In the genomic region with DNA sequence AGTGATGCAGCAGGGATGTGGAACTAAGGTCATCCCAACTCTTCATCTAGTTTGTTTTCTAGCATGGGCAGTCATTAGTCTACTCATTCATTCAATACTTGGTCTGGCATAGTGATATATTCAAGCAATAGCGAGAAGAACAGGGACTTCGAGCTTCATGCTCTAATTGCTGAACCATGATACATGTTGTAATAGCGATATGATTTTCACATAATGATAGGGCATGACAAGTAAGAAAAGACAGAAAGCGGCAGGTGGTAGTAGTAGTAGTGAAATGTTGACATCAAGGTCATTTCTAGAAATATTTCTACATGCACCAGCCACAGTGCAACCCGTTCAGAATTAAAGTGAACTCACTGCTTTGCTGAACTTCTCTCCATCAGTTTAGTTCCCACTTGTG, we compare ENCODE assay signal across 17 cellular contexts.
"Had no signal": no experiment of that assay in that cellular context is flagged by ENCODE, and none has a peak within 500 bp of the region (broad histone marks: within the 10 kb centered on the region; RNA-seq: fewer than 3 reads in every experiment).

No MANE protein-coding gene starts in this region.

- H3K27ac ChIP-seq: foreskin keratinocyte, suprapubic skin, thyroid gland had no signal

- H3K4me3 ChIP-seq: lung, suprapubic skin, thyroid gland had no signal

- H3K36me3 ChIP-seq: suprapubic skin, thyroid gland had no signal

- H3K27me3 ChIP-seq: foreskin keratinocyte, suprapubic skin, thyroid gland had no signal

- H3K4me1 ChIP-seq: foreskin keratinocyte, suprapubic skin, thyroid gland had no signal

- H3K9me3 ChIP-seq: suprapubic skin, thyroid gland had no signal

- ATAC-seq: effector memory CD8-positive, alpha-beta T cell; foreskin keratinocyte; left colon; left ventricle myocardium superior; naive thymus-derived CD4-positive, alpha-beta T cell; right cardiac atrium; stimulated activated effector memory CD8-positive, alpha-beta T cell treated with anti-CD3 and anti-CD28 coated beads, Interleukin-12 subunit alpha, Interleukin-12 subunit beta, amount 100 ng/mL, for 72 hours; stimulated activated naive CD8-positive, alpha-beta T cell treated with anti-CD3 and anti-CD28 coated beads, Interleukin-15, Interleukin-2, amounts not matched to agents 100 U/mL and 50 U/mL, for 24 hours had no signal

- DNase-seq: effector memory CD8-positive, alpha-beta T cell; foreskin keratinocyte; head of caudate nucleus; hippocampal formation; left colon; left ventricle myocardium superior; mesenchymal stem cell; midbrain; naive thymus-derived CD4-positive, alpha-beta T cell; right cardiac atrium; stimulated activated CD4-positive, alpha-beta T cell treated with anti-CD3 and anti-CD28 coated beads, Interleukin-4, amount 100 ng/mL, for 1 hour; stimulated activated CD8-positive, alpha-beta memory T cell treated with anti-CD3 and anti-CD28 coated beads, Interleukin-4, amount 100 ng/mL, for 48 hours; stimulated activated naive CD8-positive, alpha-beta T cell treated with anti-CD3 and anti-CD28 coated beads, Interleukin-15, Interleukin-2, amounts not matched to agents 100 U/mL and 50 U/mL, for 24 hours; thyroid gland had no signal
